Comparison of ENCODE assay signal across 13 cellular contexts in genomic region chr3:172145287-172145686, GRCh38.
DNase-seq lines count a peak whose midpoint lies in the region; ATAC-seq and TF ChIP-seq lines count a peak whose summit lies in the region.
"Had no signal": no experiment of that assay in that cellular context is flagged by ENCODE, and none has a peak within 500 bp of the region (broad histone marks: within the 10 kb centered on the region; RNA-seq: fewer than 3 reads in every experiment).

No MANE protein-coding gene starts in this region.

- H3K4me1 Mint-ChIP-seq in activated naive CD4-positive, alpha-beta T cell treated with anti-CD3 and anti-CD28 coated beads, Interleukin-2, amount 10 ng/mL, durations not matched to agents 7 days and 5 days = peaks cover 8% of the 10 kb centered on the region

- no peaks in the 10 kb centered on the region for H3K9me3 Mint-ChIP-seq in activated naive CD4-positive, alpha-beta T cell treated with anti-CD3 and anti-CD28 coated beads, Interleukin-2, amount 10 ng/mL, durations not matched to agents 7 days and 5 days
- H3K9me3 Mint-ChIP-seq: CD4-positive, alpha-beta memory T cell had no signal

- CTCF ChIA-PET in activated naive CD4-positive, alpha-beta T cell treated with anti-CD3 and anti-CD28 coated beads, Interleukin-2, amount 10 ng/mL, durations not matched to agents 7 days and 5 days (lab: Charles Lee) = no interaction called here

- H3K27me3 ChIP-seq in duodenal mucosa (ENCODE audit: control insufficient read depth in 1 of 2, insufficient read depth in 2 of 2, low read length in 2 of 2) (no peaks in the 10 kb centered on the region), ascending aorta (no peaks in the 10 kb centered on the region)
- H3K27me3 ChIP-seq: adrenal gland, tibial nerve had no signal

- H3K4me3 ChIP-seq in duodenal mucosa (ENCODE audit: low read depth in 1 of 2, low read length in 2 of 2) (peak overlapping the region in 1 of 2 donors; percentile 37), ascending aorta (no peak overlapping the region)
- H3K4me3 ChIP-seq: adrenal gland, tibial nerve had no signal

- no peak overlapping the region for H3K4me3 Mint-ChIP-seq in activated naive CD4-positive, alpha-beta T cell treated with anti-CD3 and anti-CD28 coated beads, Interleukin-2, amount 10 ng/mL, durations not matched to agents 7 days and 5 days

- H3K27ac Mint-ChIP-seq in activated naive CD4-positive, alpha-beta T cell treated with anti-CD3 and anti-CD28 coated beads, Interleukin-2, amount 10 ng/mL, durations not matched to agents 7 days and 5 days = no peak overlapping the region

- no peaks in the 10 kb centered on the region for H3K9me3 ChIP-seq in duodenal mucosa (ENCODE audit: control insufficient read depth in 1 of 2, low read length in 2 of 2)
- no peaks in the 10 kb centered on the region for H3K9me3 ChIP-seq in ascending aorta
- H3K9me3 ChIP-seq: adrenal gland, tibial nerve had no signal

- H3K9ac ChIP-seq in duodenal mucosa (ENCODE audit: low read depth in 1 of 2, low read length in 2 of 2) = peak overlapping the region in 1 of 2 donors; percentile 30

- no peaks in the 10 kb centered on the region for H3K36me3 ChIP-seq in duodenal mucosa (ENCODE audit: control insufficient read depth in 1 of 2, insufficient read depth in 2 of 2, low read length in 2 of 2)
- H3K36me3 ChIP-seq in ascending aorta = no peaks in the 10 kb centered on the region
- H3K36me3 ChIP-seq: adrenal gland, tibial nerve had no signal

- ATAC-seq in GM19463 (IDR thresholded peaks at IDR 0.05; ENCODE audit: unreplicated experiment) (peak; percentile 24), HG03196 (IDR thresholded peaks at IDR 0.05; ENCODE audit: unreplicated experiment) (peak; percentile 36)

- no peak for TF ChIP-seq CTCF in GM10266 (IDR thresholded peaks at IDR 0.05; ENCODE audit: control insufficient read depth, insufficient read depth, low read depth, missing control alignments)
- TF ChIP-seq CTCF in ascending aorta (IDR thresholded peaks at IDR 0.05) = no peak

- intact Hi-C loops in ascending aorta (cut with DNase I) = no loop called here

- DNase-seq in GM10266 (ENCODE audit: extremely low spot score) = peak; percentile 49
- no peak for DNase-seq in ascending aorta (ENCODE audit: low spot score in 2 of 2)
- no peak for DNase-seq in substantia nigra (lab: John Stamatoyannopoulos, UW)
- DNase-seq in activated naive CD4-positive, alpha-beta T cell treated with anti-CD3 and anti-CD28 coated beads, Interleukin-2, amount 10 ng/mL, durations not matched to agents 7 days and 5 days = no peak
- DNase-seq in AML-193 (lab: John Stamatoyannopoulos, UW) = no peak
- DNase-seq: CD4-positive, alpha-beta memory T cell; NCI-H1092 treated with DMSO at 0.1 percent for 48 hours; stimulated activated CD4-positive, alpha-beta T cell treated with anti-CD3 and anti-CD28 coated beads, Interleukin-2, amount 100 ng/mL, for 48 hours had no signal

- H3K27me3 Mint-ChIP-seq in activated naive CD4-positive, alpha-beta T cell treated with anti-CD3 and anti-CD28 coated beads, Interleukin-2, amount 10 ng/mL, durations not matched to agents 7 days and 5 days = no peaks in the 10 kb centered on the region
- H3K27me3 Mint-ChIP-seq: CD4-positive, alpha-beta memory T cell had no signal

- H3K4me1 ChIP-seq in duodenal mucosa (ENCODE audit: control insufficient read depth in 1 of 2, insufficient read depth in 2 of 2, low read length in 2 of 2) (peaks cover 24 to 46% of the 10 kb centered on the region in 2 donors), ascending aorta (peaks cover 0 to 29% of the 10 kb centered on the region in 2 donors)

- H3K27ac ChIP-seq in duodenal mucosa (ENCODE audit: low read depth, low read length) (peak overlapping the region; percentile 56), ascending aorta (no peak overlapping the region), substantia nigra (ENCODE audit: low read depth, low read length, poor library complexity, severe bottlenecking) (no peak overlapping the region)
- H3K27ac ChIP-seq: tibial nerve had no signal

- no peaks in the 10 kb centered on the region for H3K36me3 Mint-ChIP-seq in activated naive CD4-positive, alpha-beta T cell treated with anti-CD3 and anti-CD28 coated beads, Interleukin-2, amount 10 ng/mL, durations not matched to agents 7 days and 5 days
